In the genomic region with DNA sequence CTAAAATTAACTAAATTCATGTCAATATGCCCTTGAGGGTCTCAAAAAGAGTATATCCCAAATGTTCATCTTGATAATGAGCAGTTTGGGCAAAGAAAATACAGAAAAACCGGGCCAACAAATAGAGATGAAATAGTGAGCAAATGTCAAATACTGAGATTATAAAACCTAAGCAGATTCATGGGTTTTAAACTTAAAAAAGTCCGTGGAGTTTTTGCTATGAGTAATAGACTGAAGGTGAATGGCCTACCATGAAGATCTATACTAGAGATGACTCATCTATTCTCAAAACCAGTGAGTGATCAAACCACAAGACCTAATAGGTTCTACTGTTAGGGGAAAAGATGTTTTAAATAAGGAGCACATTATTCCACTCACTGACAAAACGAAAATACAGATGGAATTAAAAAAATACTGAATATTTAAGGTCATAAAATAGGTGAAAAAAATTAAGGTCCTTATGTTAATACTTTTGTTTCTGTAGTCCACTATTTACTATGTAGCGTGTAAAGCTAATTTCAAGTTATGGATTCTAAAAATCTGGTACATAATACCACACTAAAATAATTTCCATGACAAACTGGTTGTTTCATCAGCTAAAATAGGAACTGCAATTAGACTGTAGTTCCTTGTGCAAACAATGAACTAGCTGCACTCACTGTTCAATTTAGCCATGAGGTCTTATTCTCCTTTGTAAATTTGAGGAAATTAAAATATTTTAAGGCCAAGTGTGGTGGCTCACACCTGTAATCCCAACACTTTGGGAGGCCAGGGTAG, we compare ENCODE assay signal across 8 cellular contexts. TPM values are rescaled to one million over a fixed set of nuclear protein-coding genes. Genes with fewer than 3 reads are reported as not detected.
DNase-seq lines count a peak whose midpoint lies in the region; ATAC-seq and TF ChIP-seq lines count a peak whose summit lies in the region.

No MANE protein-coding gene starts in this region.

- peak overlapping the region; percentile 29; the same call in 1 of the 2 replicates for H3K9ac ChIP-seq in MM.1S (ENCODE audit: low read length)
- H3K9ac ChIP-seq in mammary epithelial cell (ENCODE audit: insufficient read depth, low read length) = no peak overlapping the region

- CTCF ChIA-PET in mammary epithelial cell (lab: Charles Lee; ENCODE audit: low non-redundant PET) = no interaction called here

- H3K9me3 ChIP-seq in MM.1S (replicated peaks; ENCODE audit: insufficient read depth, low read length) (no peaks in the 10 kb centered on the region), mammary epithelial cell (replicated peaks; ENCODE audit: insufficient read depth, low read length) (no peaks in the 10 kb centered on the region), body of pancreas (no peaks in the 10 kb centered on the region)

- H3K27ac Mint-ChIP-seq in natural killer cell = peak overlapping the region; percentile 96 to 97

- intact Hi-C loops in mammary epithelial cell (cut with micrococcal nuclease) (no loop called here), natural killer cell (cut with micrococcal nuclease) (loop anchor here (10.0 kb wide), 1 partner anchor 49 kb away; no protein-coding TSS in a partner anchor), body of pancreas (cut with DNase I) (no loop called here)

- peak overlapping the region; percentile 68 for H3K4me2 ChIP-seq in MM.1S (ENCODE audit: low read depth, low read length)
- H3K4me2 ChIP-seq in mammary epithelial cell (ENCODE audit: insufficient read depth, low read depth, low read length) = peak overlapping the region; percentile 94

- H3K4me1 Mint-ChIP-seq in natural killer cell = peaks cover 70 to 82% of the 10 kb centered on the region in 2 donors

- no peak for TF ChIP-seq POLR2A in body of pancreas (IDR thresholded peaks at IDR 0.05)

- 20% methylated on average over 4 of the region's 4 CpGs for WGBS in mammary epithelial cell (ENCODE audit: low coverage, missing lambda C conversion rate)
- 32 to 35% methylated on average over 4 of the region's 4 CpGs for WGBS in body of pancreas, 2 donors

- peaks cover 17% of the 10 kb centered on the region for H3K36me3 Mint-ChIP-seq in natural killer cell

- peak overlapping the region; percentile 68 for H3K27ac ChIP-seq in MM.1S (ENCODE audit: low read length)
- H3K27ac ChIP-seq in mammary epithelial cell (ENCODE audit: insufficient read depth, low read depth, low read length) = peak overlapping the region; percentile 67
- H3K27ac ChIP-seq in body of pancreas = peak overlapping the region in 2 of 4 donors; percentile 24 to 57

- in situ Hi-C loops in GM13977 (cut with MboI; ENCODE audit: low pct_unique_long_range_greater_than_20kb, low sequenced_read_pairs, unreplicated experiment) = no loop called here
- in situ Hi-C loops in mammary epithelial cell (cut with MboI; ENCODE audit: low sequenced_read_pairs in 2 of 2) = no loop called here

- BruUV-seq in mammary epithelial cell (replicated peaks; lab: Mats Ljungman, UMichigan) = no TSS peak

- dilution Hi-C loops in mammary epithelial cell (cut with HindIII; ENCODE audit: low sequenced_read_pairs) = no loop called here

- H3K36me3 ChIP-seq in MM.1S (replicated peaks; ENCODE audit: insufficient read depth, low read length) = peaks cover 4% of the 10 kb centered on the region
- H3K36me3 ChIP-seq in mammary epithelial cell (ENCODE audit: insufficient read depth, low read length) = peaks cover 41% of the 10 kb centered on the region
- peaks cover 0 to 7% of the 10 kb centered on the region in 2 donors for H3K36me3 ChIP-seq in body of pancreas (replicated peaks in 1 of 2; ENCODE audit: insufficient read depth in 1 of 2, low read depth in 2 of 2)

- H3K4me1 ChIP-seq in MM.1S (ENCODE audit: low read length) (peaks cover 26% of the 10 kb centered on the region), mammary epithelial cell (ENCODE audit: insufficient read depth, low read length) (peaks cover 39% of the 10 kb centered on the region), body of pancreas (peaks cover 68% of the 10 kb centered on the region)

- H3K4me3 ChIP-seq in MM.1S (ENCODE audit: low read length) (peak overlapping the region; percentile 27; the same call in 1 of the 2 replicates), mammary epithelial cell (replicated peaks in 1 of 3; ENCODE audit: insufficient read depth in 1 of 3, low read depth in 2 of 3, low read length in 3 of 3) (peak overlapping the region in 2 of 3 experiments; percentile 4 to 11), body of pancreas (no peak overlapping the region)

- no peak overlapping the region for H2AFZ ChIP-seq in MM.1S (ENCODE audit: low read length)
- no peak overlapping the region for H2AFZ ChIP-seq in mammary epithelial cell (ENCODE audit: low read depth, low read length)

- peak overlapping the region; percentile 93 for H3K4me3 Mint-ChIP-seq in natural killer cell

- no peaks in the 10 kb centered on the region for H3K9me3 Mint-ChIP-seq in natural killer cell

- TF ChIP-seq CTCF in GM13977 (IDR thresholded peaks at IDR 0.05; ENCODE audit: extremely low read depth, insufficient read depth, missing control alignments) = no peak
- TF ChIP-seq CTCF in MM.1S (IDR thresholded peaks at IDR 0.05; ENCODE audit: low read length) = no peak
- no peak for TF ChIP-seq CTCF in mammary epithelial cell (conservative IDR thresholded peaks at IDR 0.05 in 1 of 2, IDR thresholded peaks at IDR 0.05 in 1 of 2; ENCODE audit: extremely low read depth in 1 of 2, insufficient read depth in 1 of 2, low read depth in 1 of 2, low read length in 2 of 2)
- no peak for TF ChIP-seq CTCF in natural killer cell (IDR thresholded peaks at IDR 0.05)
- no peak for TF ChIP-seq CTCF in body of pancreas (IDR thresholded peaks at IDR 0.05)

- peaks cover 94% of the 10 kb centered on the region for H3K79me2 ChIP-seq in MM.1S (ENCODE audit: low read length)
- H3K79me2 ChIP-seq in mammary epithelial cell (ENCODE audit: insufficient read depth, low read length) = peaks cover 99% of the 10 kb centered on the region

- no peaks in the 10 kb centered on the region for H3K27me3 ChIP-seq in MM.1S (replicated peaks; ENCODE audit: insufficient read depth, low read length)
- H3K27me3 ChIP-seq in mammary epithelial cell (ENCODE audit: insufficient read depth, low read length) = no peaks in the 10 kb centered on the region
- no peaks in the 10 kb centered on the region for H3K27me3 ChIP-seq in body of pancreas

- no peaks in the 10 kb centered on the region for H3K27me3 Mint-ChIP-seq in natural killer cell (ENCODE audit: low read depth in 2 of 2)

- peak; percentile 57 for DNase-seq in GM13977 (ENCODE audit: low spot score)
- peak; percentile 23 for DNase-seq in H4 (ENCODE audit: low spot score)
- peak; percentile 25 for DNase-seq in MM.1S
- peak; percentile 80 for DNase-seq in mammary epithelial cell
- DNase-seq in natural killer cell = no peak
- DNase-seq in NCI-H1436 treated with DMSO at 0.1 percent for 48 hours (lab: John Stamatoyannopoulos, UW) = no peak
- no peak for DNase-seq in body of pancreas
- DNase-seq in mucosa of gallbladder (ENCODE audit: low spot score) = no peak

- H3F3A ChIP-seq in MM.1S (ENCODE audit: insufficient read depth, low read length) = peaks cover 54% of the 10 kb centered on the region

- peaks cover 62% of the 10 kb centered on the region for H4K20me1 ChIP-seq in MM.1S (ENCODE audit: insufficient read depth, low read length)
- H4K20me1 ChIP-seq in mammary epithelial cell (ENCODE audit: insufficient read depth, low read length) = peaks cover 58% of the 10 kb centered on the region

- ATAC-seq in natural killer cell (peak; percentile 61 to 72 (median 64)), body of pancreas (no peak)

- no peaks in the 10 kb centered on the region for H3K9me2 ChIP-seq in MM.1S (replicated peaks; ENCODE audit: insufficient read depth, low read length)

RNA-seq across cellular contexts. Expression of a gene that starts 5.0 kb away (rescaled TPM):
- total RNA-seq in H4 (2014; rRNA removed; shearing (Covaris generic)) = 1,295 and 1,559 TPM in 2 replicates
- 100 to 1,000 TPM; 471 to 576 TPM for total RNA-seq in mammary epithelial cell
- 484 TPM for polyA plus RNA-seq in mammary epithelial cell
- polyA minus RNA-seq in mammary epithelial cell = 552 TPM
- 100 to 1,000 TPM; 501 to 547 (median 515) TPM for total RNA-seq in natural killer cell
- total RNA-seq in body of pancreas = 100 to 1,000 TPM; 245 to 251 TPM
- 402 TPM for total RNA-seq in mucosa of gallbladder

RNA-seq across cellular contexts. Expression of a gene that starts 15.7 kb away (rescaled TPM):
- not detected in 2 replicates for total RNA-seq in H4 (2014; rRNA removed; shearing (Covaris generic))
- total RNA-seq in mammary epithelial cell (under 1 TPM in 1 of 2 donors, not detected in 1; under 0.01 TPM), natural killer cell (under 1 TPM in 2 of 3 donors, not detected in 1; 0.68 to 0.85 TPM), body of pancreas (not detected), mucosa of gallbladder (0.49 TPM)
- not detected for polyA plus RNA-seq in mammary epithelial cell
- not detected for polyA minus RNA-seq in mammary epithelial cell

Comparison
In these comparisons a context has a peak if more than half of its experiments do, and no peak if none do; other contexts are left out.
1. DNase-seq: peak in GM13977 (single experiment), H4 (single experiment), MM.1S (single experiment) and mammary epithelial cell (single experiment); none in natural killer cell (single experiment), NCI-H1436 treated with DMSO at 0.1 percent for 48 hours (single experiment), body of pancreas (0 of 4) and mucosa of gallbladder (single experiment).
2. H3K4me3 ChIP-seq: peak in MM.1S (single experiment) and mammary epithelial cell (2 of 3); none in body of pancreas (0 of 2).